In the genomic region with DNA sequence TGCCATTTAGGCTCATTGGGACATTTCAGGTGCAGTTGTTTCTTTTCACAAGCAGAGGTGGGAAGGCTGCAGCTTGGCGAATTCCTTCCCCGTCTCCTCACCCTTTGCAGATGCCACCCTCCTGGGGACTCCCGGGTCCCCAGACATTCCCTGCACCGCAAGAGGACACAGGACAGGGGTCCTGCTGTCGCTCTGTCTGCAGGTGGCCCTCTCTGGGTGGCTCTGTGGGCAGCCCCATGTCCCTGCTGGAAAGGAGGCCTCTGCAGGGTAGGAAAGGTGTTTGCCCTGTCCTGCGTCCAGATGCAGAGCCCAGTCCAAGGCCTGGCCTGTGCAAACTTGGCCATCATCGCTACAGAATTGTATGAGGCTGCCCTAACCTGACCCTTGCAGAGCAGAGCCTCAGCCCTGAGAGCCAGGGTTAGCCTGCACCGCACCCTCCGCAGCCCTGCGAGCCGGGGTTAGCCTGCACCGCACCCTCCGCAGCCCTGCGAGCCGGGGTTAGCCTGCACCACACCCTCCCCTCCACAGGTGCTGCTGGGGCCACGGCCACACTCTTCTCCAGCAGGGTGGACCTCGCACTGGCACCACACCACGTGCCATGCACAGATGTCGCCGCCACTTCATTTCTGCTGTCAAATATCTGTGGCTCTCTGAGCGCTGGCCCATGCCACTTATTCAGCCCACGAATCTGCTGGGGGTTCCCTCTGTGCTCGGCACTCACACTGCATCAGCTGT, we compare ENCODE assay signal across 13 cellular contexts.
"Had no signal": no experiment of that assay in that cellular context is flagged by ENCODE, and none has a peak within 500 bp of the region (broad histone marks: within the 10 kb centered on the region; RNA-seq: fewer than 3 reads in every experiment).

No MANE protein-coding gene starts in this region.

- ATAC-seq: activated CD8-positive, alpha-beta T cell treated with anti-CD3 and anti-CD28 coated beads for 36 hours; esophagus mucosa had no signal

- H3K4me3 ChIP-seq: cardiac muscle cell, colonic mucosa, ovary, SJCRH30, skin epidermis, testis, uterus had no signal

- DNase-seq: activated CD4-positive, alpha-beta T cell treated with anti-CD3 and anti-CD28 coated beads for 48 hours; activated CD8-positive, alpha-beta memory T cell treated with anti-CD3 and anti-CD28 coated beads, Interleukin-2, amount 50 U/mL, for 4 hours; activated CD8-positive, alpha-beta T cell treated with anti-CD3 and anti-CD28 coated beads for 36 hours; activated naive CD4-positive, alpha-beta T cell treated with anti-CD3 and anti-CD28 coated beads, Interleukin-2, amount 50 U/mL, for 16 hours; colonic mucosa; SJCRH30; T-helper 2 cell; testis had no signal

- H3K27ac ChIP-seq: cardiac muscle cell, colonic mucosa, ovary, SJCRH30, skin epidermis, testis, uterus had no signal

- H3K9me3 ChIP-seq: colonic mucosa, ovary, SJCRH30, testis, uterus had no signal

- H3K4me1 ChIP-seq: colonic mucosa, SJCRH30, testis had no signal

- H3K36me3 ChIP-seq: cardiac muscle cell, colonic mucosa, ovary, SJCRH30, uterus had no signal

- H3K27me3 ChIP-seq: cardiac muscle cell, colonic mucosa, ovary, SJCRH30, testis had no signal
